9 cellular contexts compared by ENCODE assay signal in genomic region chr5:151685749-151686672, GRCh38. TPM values are rescaled to one million over a fixed set of nuclear protein-coding genes. Genes with fewer than 3 reads are reported as not detected.
DNase-seq lines count a peak whose midpoint lies in the region; ATAC-seq, FAIRE-seq and TF ChIP-seq lines count a peak whose summit lies in the region.
"Had no signal": no experiment of that assay in that cellular context is flagged by ENCODE, and none has a peak within 500 bp of the region (broad histone marks: within the 10 kb centered on the region; RNA-seq: fewer than 3 reads in every experiment).

No MANE protein-coding gene starts in this region.

- H3K27ac ChIP-seq in mesodermal cell (ENCODE audit: low read depth, low read length, severe bottlenecking) (peak overlapping the region; percentile 91), uterus (peak overlapping the region; percentile 88 to 100)

- H3K4me1 ChIP-seq in mesodermal cell (ENCODE audit: control insufficient read depth, insufficient read depth, low read length, poor library complexity, severe bottlenecking) (peaks cover 39% of the 10 kb centered on the region), uterus (peaks cover 26 to 27% of the 10 kb centered on the region in 2 donors)

- no peak for FAIRE-seq in bronchial epithelial cell (lab: Jason Lieb, UNC)

- no peaks in the 10 kb centered on the region for H3K36me3 Mint-ChIP-seq in activated naive CD4-positive, alpha-beta T cell treated with anti-CD3 and anti-CD28 coated beads, Interleukin-2, amount 50 U/mL, for 24 hours

- TF ChIP-seq CTCF in bronchial epithelial cell (IDR thresholded peaks at IDR 0.05; ENCODE audit: insufficient read depth, low read length, severe bottlenecking) (no peak), uterus (IDR thresholded peaks at IDR 0.05) (no peak)

- intact Hi-C loops in uterus (cut with DNase I; ENCODE audit: low total_unique reads), result no loop called here

- peak overlapping the region; percentile 51 for H3K4me3 Mint-ChIP-seq in activated naive CD4-positive, alpha-beta T cell treated with anti-CD3 and anti-CD28 coated beads, Interleukin-2, amount 50 U/mL, for 24 hours

- H3K27me3 ChIP-seq in bronchial epithelial cell (ENCODE audit: control insufficient read depth, insufficient read depth, low read length), result no peaks in the 10 kb centered on the region
- no peaks in the 10 kb centered on the region for H3K27me3 ChIP-seq in uterus

- peaks cover 16% of the 10 kb centered on the region for H3K27me3 Mint-ChIP-seq in activated naive CD4-positive, alpha-beta T cell treated with anti-CD3 and anti-CD28 coated beads, Interleukin-2, amount 50 U/mL, for 24 hours

- H3K9me3 ChIP-seq in mesodermal cell (ENCODE audit: control insufficient read depth, low read length) (no peaks in the 10 kb centered on the region), uterus (no peaks in the 10 kb centered on the region)

- no peak for TF ChIP-seq POLR2A in uterus (IDR thresholded peaks at IDR 0.05)

- peak overlapping the region; percentile 20 for H3K4me3 ChIP-seq in bronchial epithelial cell (ENCODE audit: low read depth, low read length)
- H3K4me3 ChIP-seq in mesodermal cell (ENCODE audit: extremely low read depth, insufficient read depth, low read length, poor library complexity, severe bottlenecking), result peak overlapping the region; percentile 91
- H3K4me3 ChIP-seq in uterus, result peak overlapping the region; percentile 50 to 95

- H3K9me3 Mint-ChIP-seq in activated naive CD4-positive, alpha-beta T cell treated with anti-CD3 and anti-CD28 coated beads, Interleukin-2, amount 50 U/mL, for 24 hours, result no peaks in the 10 kb centered on the region

- DNase-seq in activated naive CD4-positive, alpha-beta T cell treated with anti-CD3 and anti-CD28 coated beads, Interleukin-2, amount 50 U/mL, for 16 hours, result no peak
- DNase-seq in bronchial epithelial cell (ENCODE audit: low read depth) (no peak), uterus (peak in 1 of 2 donors; percentile 57), NCI-H146 (lab: John Stamatoyannopoulos, UW) (no peak)
- DNase-seq: KG1 had no signal

- no peak for ATAC-seq in HG03342 (IDR thresholded peaks at IDR 0.05; ENCODE audit: unreplicated experiment)
- ATAC-seq in HG02610 (IDR thresholded peaks at IDR 0.05; ENCODE audit: unreplicated experiment), result no peak

- H3K4me1 Mint-ChIP-seq in activated naive CD4-positive, alpha-beta T cell treated with anti-CD3 and anti-CD28 coated beads, Interleukin-2, amount 50 U/mL, for 24 hours, result peaks cover 12% of the 10 kb centered on the region

- H3K36me3 ChIP-seq in bronchial epithelial cell (ENCODE audit: control insufficient read depth, insufficient read depth, low read length), result peaks cover 1% of the 10 kb centered on the region
- H3K36me3 ChIP-seq in mesodermal cell (ENCODE audit: control insufficient read depth, insufficient read depth, low read length), result peaks cover 31% of the 10 kb centered on the region
- H3K36me3 ChIP-seq in uterus, result no peaks in the 10 kb centered on the region

- 0 to 5% methylated on average over 4 to 5 of the region's 10 CpGs for WGBS in mesodermal cell (ENCODE audit: insufficient coverage in 2 of 2), 2 experiments

- no peak overlapping the region for H3K27ac Mint-ChIP-seq in activated naive CD4-positive, alpha-beta T cell treated with anti-CD3 and anti-CD28 coated beads, Interleukin-2, amount 50 U/mL, for 24 hours

RNA-seq across cellular contexts. Expression of gene SPARC, which starts 0.7 kb away (rescaled TPM):
- total RNA-seq in bronchial epithelial cell (10.5 and 22.6 TPM in 2 replicates), uterus (1,000 to 10,000 TPM in 1 of 4 donors, 100 to 1,000 TPM in 3; 341 to 2,293 (median 751) TPM)
- 2,112 TPM for polyA plus RNA-seq in mesodermal cell (2013, experiment 1 of 2)
- polyA plus RNA-seq in mesodermal cell (2013, experiment 2 of 2), result 2,024 TPM

Comparison
In these comparisons a context has a peak if more than half of its experiments do, and no peak if none do; other contexts are left out.
1. H3K4me3 ChIP-seq: peak in every context shown above with its lines; median percentile 91 in mesodermal cell; 72 in uterus; 20 in bronchial epithelial cell.
2. RNA of gene SPARC, which starts 0.7 kb away (total RNA-seq): 341 to 2,293 TPM in uterus; 10.5 to 22.6 TPM in bronchial epithelial cell; every median in the first group is over 10 times any median in the second.